In genomic region chr5:8458038-8458383, GRCh38 we compare ENCODE assay signal across 8 cellular contexts.
DNase-seq lines count a peak whose midpoint lies in the region; ATAC-seq and TF ChIP-seq lines count a peak whose summit lies in the region.

No MANE protein-coding gene starts in this region.

- TF ChIP-seq CTCF in BE2C (IDR thresholded peaks at IDR 0.05; ENCODE audit: low read depth, low read length), result no peak
- TF ChIP-seq CTCF in breast epithelium (IDR thresholded peaks at IDR 0.05), result no peak
- TF ChIP-seq CTCF in upper lobe of left lung (IDR thresholded peaks at IDR 0.05), result no peak

- H3K9ac ChIP-seq in HUES64 (ENCODE audit: low read depth, low read length), result peak overlapping the region; percentile 38; the same call in 1 of the 2 replicates

- H3K36me3 ChIP-seq in BE2C, result peaks cover 18% of the 10 kb centered on the region
- no peaks in the 10 kb centered on the region for H3K36me3 ChIP-seq in HUES64 (ENCODE audit: insufficient read depth, low read length)
- H3K36me3 ChIP-seq in breast epithelium, result no peaks in the 10 kb centered on the region
- H3K36me3 ChIP-seq in upper lobe of left lung, result no peaks in the 10 kb centered on the region

- 96% methylated on average over 22 of the region's 22 CpGs for WGBS in HUES64
- WGBS in upper lobe of left lung, 2 donors, result 24 to 57% methylated on average over 3 to 22 of the region's 22 CpGs

- H3K27ac ChIP-seq in HUES64 (ENCODE audit: low read depth, low read length) (no peak overlapping the region), breast epithelium (peak overlapping the region; percentile 80 to 88), upper lobe of left lung (peak overlapping the region; percentile 65 to 89 (median 84))

- DNase-seq in BE2C (peak; percentile 29), breast epithelium (ENCODE audit: low spot score in 2 of 2) (no peak), left kidney (ENCODE audit: low read depth, low spot score) (peak; percentile 70), upper lobe of left lung (peak in 1 of 2 donors; percentile 25), T-helper 9 cell (no peak), CD1c-positive myeloid dendritic cell (ENCODE audit: extremely low spot score) (no peak)

- peaks cover 5% of the 10 kb centered on the region for H3K4me1 ChIP-seq in BE2C
- H3K4me1 ChIP-seq in HUES64 (ENCODE audit: insufficient read depth, low read length), result no peaks in the 10 kb centered on the region
- H3K4me1 ChIP-seq in breast epithelium, result no peaks in the 10 kb centered on the region
- H3K4me1 ChIP-seq in upper lobe of left lung, result peaks cover 0 to 12% (median 4%) of the 10 kb centered on the region in 4 donors

- H3K4me3 ChIP-seq in BE2C (ENCODE audit: low read depth, low read length), result peak overlapping the region; percentile 88
- H3K4me3 ChIP-seq in HUES64 (ENCODE audit: low read length), result peak overlapping the region; percentile 53
- peak overlapping the region; percentile 80 to 88 (median 86) for H3K4me3 ChIP-seq in breast epithelium
- H3K4me3 ChIP-seq in upper lobe of left lung, result peak overlapping the region; percentile 41 to 99 (median 90)

- ATAC-seq in GM19372 (IDR thresholded peaks at IDR 0.05; ENCODE audit: low read depth, unreplicated experiment) (peak; percentile 12), upper lobe of left lung (ENCODE audit: low FRiP score in 2 of 2) (peak; percentile 14 to 41)

- H3K9me3 ChIP-seq in BE2C (no peaks in the 10 kb centered on the region), HUES64 (ENCODE audit: insufficient read depth, low read depth, low read length) (peaks cover 2% of the 10 kb centered on the region; the same call in 1 of the 2 replicates), breast epithelium (no peaks in the 10 kb centered on the region), upper lobe of left lung (no peaks in the 10 kb centered on the region)

- no peak for TF ChIP-seq EP300 in upper lobe of left lung (IDR thresholded peaks at IDR 0.05)

- H3K27me3 ChIP-seq in BE2C, result no peaks in the 10 kb centered on the region
- peaks cover 2% of the 10 kb centered on the region; the same call in 1 of the 2 replicates for H3K27me3 ChIP-seq in HUES64 (ENCODE audit: insufficient read depth, low read length)
- H3K27me3 ChIP-seq in breast epithelium, result no peaks in the 10 kb centered on the region
- H3K27me3 ChIP-seq in upper lobe of left lung, result no peaks in the 10 kb centered on the region

- intact Hi-C loops in breast epithelium (cut with DNase I; ENCODE audit: low total_unique reads), result no loop called here

- no peak for TF ChIP-seq POLR2A in breast epithelium (IDR thresholded peaks at IDR 0.05)
- no peak for TF ChIP-seq POLR2A in upper lobe of left lung (IDR thresholded peaks at IDR 0.05)

Comparison
In these comparisons a context has a peak if more than half of its experiments do, and no peak if none do; other contexts are left out.
1. DNase-seq: peak in BE2C (single experiment) and left kidney (single experiment); none in breast epithelium (0 of 2), T-helper 9 cell (single experiment) and CD1c-positive myeloid dendritic cell (single experiment).
2. Peak in every context shown above with its lines, with median percentiles within 50 percentile points of each other: H3K4me3 ChIP-seq.